ENCODE assay signal across 17 cellular contexts in the genomic region with DNA sequence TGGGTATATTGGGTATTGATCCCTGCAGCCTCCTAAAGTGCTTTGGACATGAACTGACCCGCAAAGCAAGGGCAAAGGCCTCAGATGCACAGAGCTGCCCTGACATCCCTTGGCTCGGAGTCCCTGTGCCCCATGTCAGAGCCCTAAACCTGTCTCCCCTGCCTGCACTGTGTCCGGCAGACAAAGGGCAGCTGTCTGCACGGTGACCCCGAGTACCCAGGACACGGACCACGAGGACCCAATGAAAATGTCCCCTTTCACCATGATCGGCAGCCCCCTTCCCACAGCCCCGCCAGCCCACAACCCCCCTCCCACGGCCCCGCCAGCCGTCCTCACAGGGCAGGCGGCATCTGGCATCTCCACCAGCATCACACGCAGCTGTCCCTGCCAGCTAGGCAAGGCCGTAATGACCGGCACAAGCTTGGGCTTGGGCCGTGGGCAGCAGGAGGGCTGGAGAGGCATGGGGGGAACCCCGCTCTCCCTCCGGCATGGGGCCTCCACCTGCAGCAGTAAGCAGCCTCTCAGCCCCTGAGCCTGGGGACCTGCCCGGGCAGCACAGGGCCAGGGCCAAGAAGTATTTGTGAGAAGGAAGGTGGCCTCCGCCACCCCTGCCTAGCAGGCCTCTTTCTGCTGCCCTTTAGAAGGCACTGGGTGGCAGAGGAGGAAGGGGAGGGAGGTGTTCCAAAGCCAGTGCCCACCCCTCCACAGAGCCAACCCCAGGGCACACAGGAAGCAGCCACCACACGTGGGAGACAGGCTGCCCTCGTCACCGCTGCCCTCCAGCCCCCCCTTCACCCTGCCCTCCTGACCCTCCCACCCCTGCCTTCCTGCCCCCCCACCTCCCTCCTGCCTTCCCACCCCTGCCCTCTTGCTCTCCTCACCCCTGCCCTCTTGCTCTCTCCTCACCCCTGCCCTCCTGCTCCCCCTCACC. TPM values are rescaled to one million over a fixed set of nuclear protein-coding genes. Genes with fewer than 3 reads are reported as not detected.
DNase-seq lines count a peak whose midpoint lies in the region; ATAC-seq and TF ChIP-seq lines count a peak whose summit lies in the region.
"Had no signal": no experiment of that assay in that cellular context is flagged by ENCODE, and none has a peak within 500 bp of the region (broad histone marks: within the 10 kb centered on the region; RNA-seq: fewer than 3 reads in every experiment).

No MANE protein-coding gene starts in this region.

- no peaks in the 10 kb centered on the region for H3K27me3 ChIP-seq in mammary epithelial cell (ENCODE audit: insufficient read depth, low read length)
- H3K27me3 ChIP-seq in breast epithelium, result no peaks in the 10 kb centered on the region
- H3K27me3 ChIP-seq in upper lobe of right lung, result no peaks in the 10 kb centered on the region
- H3K27me3 ChIP-seq: thyroid gland had no signal

- H3K36me3 Mint-ChIP-seq in T-helper 17 cell (ENCODE audit: low read depth), result no peaks in the 10 kb centered on the region

- H3K79me2 ChIP-seq in mammary epithelial cell (ENCODE audit: insufficient read depth, low read length), result no peaks in the 10 kb centered on the region

- DNase-seq in mammary epithelial cell (no peak), breast epithelium (ENCODE audit: low spot score in 2 of 2) (no peak), T-helper 17 cell (no peak), medulla oblongata (ENCODE audit: extremely low spot score) (peak; percentile 41), upper lobe of right lung (peak; percentile 76), left colon (no peak), NCI-H345 treated with DMSO at 0.1 percent for 48 hours (lab: John Stamatoyannopoulos, UW; ENCODE audit: unreplicated experiment) (no peak), islet precursor cell (no peak)
- DNase-seq: activated CD8-positive, alpha-beta memory T cell treated with anti-CD3 and anti-CD28 coated beads, Interleukin-2, amount 10 ng/mL, durations not matched to agents 7 days and 5 days; hippocampal formation; NCI-H1105; NK-92 treated with Interleukin-12 subunit alpha and Interleukin-12 subunit beta, amount 100 ng/mL, for 24 hours; SIG-M5; stimulated activated CD4-positive, alpha-beta T cell treated with anti-CD3 and anti-CD28 coated beads, Interleukin-1b, Interleukin-23, amount 100 ng/mL, for 48 hours; thyroid gland had no signal

- in situ Hi-C loops in mammary epithelial cell (cut with MboI; ENCODE audit: low sequenced_read_pairs in 2 of 2), result no loop called here

- no peaks in the 10 kb centered on the region for H3K27me3 Mint-ChIP-seq in T-helper 17 cell
- H3K27me3 Mint-ChIP-seq: activated CD8-positive, alpha-beta memory T cell treated with anti-CD3 and anti-CD28 coated beads, Interleukin-2, amount 10 ng/mL, durations not matched to agents 7 days and 5 days; activated naive CD4-positive, alpha-beta T cell treated with anti-CD3 and anti-CD28 coated beads, Interleukin-2, amount 50 U/mL, for 24 hours; IgD-negative memory B cell had no signal

- no peak overlapping the region for H3K4me2 ChIP-seq in mammary epithelial cell (ENCODE audit: insufficient read depth, low read depth, low read length)

- TF ChIP-seq POLR2A in breast epithelium (IDR thresholded peaks at IDR 0.05), result no peak

- peaks cover 16% of the 10 kb centered on the region for H3K4me1 ChIP-seq in mammary epithelial cell (ENCODE audit: insufficient read depth, low read length)
- H3K4me1 ChIP-seq in breast epithelium, result peaks cover 0 to 5% of the 10 kb centered on the region in 2 donors
- peaks cover 13% of the 10 kb centered on the region for H3K4me1 ChIP-seq in upper lobe of right lung
- H3K4me1 ChIP-seq: thyroid gland had no signal

- 96% methylated on average over 14 of the region's 24 CpGs for WGBS in mammary epithelial cell (ENCODE audit: low coverage, missing lambda C conversion rate)

- no peak overlapping the region for H2AFZ ChIP-seq in mammary epithelial cell (ENCODE audit: low read depth, low read length)

- no peaks in the 10 kb centered on the region for H3K9me3 ChIP-seq in mammary epithelial cell (replicated peaks; ENCODE audit: insufficient read depth, low read length)
- H3K9me3 ChIP-seq in breast epithelium, result no peaks in the 10 kb centered on the region
- no peaks in the 10 kb centered on the region for H3K9me3 ChIP-seq in T-helper 17 cell (ENCODE audit: control insufficient read depth, low read length, poor library complexity, severe bottlenecking)
- no peaks in the 10 kb centered on the region for H3K9me3 ChIP-seq in upper lobe of right lung
- H3K9me3 ChIP-seq: thyroid gland had no signal

- peak overlapping the region; percentile 39 for H3K27ac Mint-ChIP-seq in T-helper 17 cell
- H3K27ac Mint-ChIP-seq: activated CD8-positive, alpha-beta memory T cell treated with anti-CD3 and anti-CD28 coated beads, Interleukin-2, amount 10 ng/mL, durations not matched to agents 7 days and 5 days; activated naive CD4-positive, alpha-beta T cell treated with anti-CD3 and anti-CD28 coated beads, Interleukin-2, amount 50 U/mL, for 24 hours had no signal

- CTCF ChIA-PET in mammary epithelial cell (lab: Charles Lee; ENCODE audit: low non-redundant PET), result no interaction called here

- TSS peak; percentile 46 for BruUV-seq in mammary epithelial cell (replicated peaks; lab: Mats Ljungman, UMichigan)

- H3K9ac ChIP-seq in mammary epithelial cell (ENCODE audit: insufficient read depth, low read length), result no peak overlapping the region

- H3K4me3 Mint-ChIP-seq in T-helper 17 cell, result no peak overlapping the region
- H3K4me3 Mint-ChIP-seq: activated CD8-positive, alpha-beta memory T cell treated with anti-CD3 and anti-CD28 coated beads, Interleukin-2, amount 10 ng/mL, durations not matched to agents 7 days and 5 days; activated naive CD4-positive, alpha-beta T cell treated with anti-CD3 and anti-CD28 coated beads, Interleukin-2, amount 50 U/mL, for 24 hours had no signal

- H3K27ac ChIP-seq in mammary epithelial cell (ENCODE audit: insufficient read depth, low read depth, low read length) (no peak overlapping the region), breast epithelium (no peak overlapping the region), upper lobe of right lung (no peak overlapping the region)
- H3K27ac ChIP-seq: thyroid gland had no signal

- TF ChIP-seq CTCF in mammary epithelial cell (conservative IDR thresholded peaks at IDR 0.05 in 1 of 2, IDR thresholded peaks at IDR 0.05 in 1 of 2; ENCODE audit: extremely low read depth in 1 of 2, insufficient read depth in 1 of 2, low read depth in 1 of 2, low read length in 2 of 2), result no peak
- no peak for TF ChIP-seq CTCF in breast epithelium (IDR thresholded peaks at IDR 0.05)
- TF ChIP-seq CTCF in upper lobe of right lung (IDR thresholded peaks at IDR 0.05), result no peak

- peak; percentile 46 for ATAC-seq in T-helper 17 cell
- peak; percentile 55 for ATAC-seq in upper lobe of right lung
- no peak for ATAC-seq in left colon
- ATAC-seq: activated CD8-positive, alpha-beta memory T cell treated with anti-CD3 and anti-CD28 coated beads, Interleukin-2, amount 10 ng/mL, durations not matched to agents 7 days and 5 days had no signal

- H3K36me3 ChIP-seq in mammary epithelial cell (ENCODE audit: insufficient read depth, low read length) (no peaks in the 10 kb centered on the region), breast epithelium (no peaks in the 10 kb centered on the region), upper lobe of right lung (peaks cover 19% of the 10 kb centered on the region)

- H3K4me3 ChIP-seq in mammary epithelial cell (replicated peaks in 1 of 3; ENCODE audit: insufficient read depth in 1 of 3, low read depth in 2 of 3, low read length in 3 of 3) (no peak overlapping the region), breast epithelium (no peak overlapping the region), upper lobe of right lung (no peak overlapping the region)
- H3K4me3 ChIP-seq: thyroid gland had no signal

- intact Hi-C loops in mammary epithelial cell (cut with micrococcal nuclease), result no loop called here
- intact Hi-C loops in breast epithelium (cut with DNase I; ENCODE audit: low total_unique reads), result no loop called here
- intact Hi-C loops in upper lobe of right lung (cut with DNase I), result no loop called here
- intact Hi-C loops in left colon (cut with DNase I, micrococcal nuclease), result no loop called here

- H3K4me1 Mint-ChIP-seq in T-helper 17 cell, result peaks cover 19% of the 10 kb centered on the region

- dilution Hi-C loops in mammary epithelial cell (cut with HindIII; ENCODE audit: low sequenced_read_pairs), result no loop called here

- no peaks in the 10 kb centered on the region for H4K20me1 ChIP-seq in mammary epithelial cell (ENCODE audit: insufficient read depth, low read length)

RNA-seq across cellular contexts. Expression of gene NUDT1, which starts 10.1 kb away (rescaled TPM):
- total RNA-seq in mammary epithelial cell (10 to 100 TPM in 1 of 2 donors, 1 to 10 TPM in 1; 5.7 to 26.4 TPM), breast epithelium (10 to 100 TPM; 13.3 to 28.5 (median 18.0) TPM), T-helper 17 cell (10 to 100 TPM; 12.7 to 16.2 TPM), upper lobe of right lung (13.2 TPM), left colon (10 to 100 TPM in 1 of 2 donors, 1 to 10 TPM in 1; 8.1 to 10.3 TPM)
- polyA plus RNA-seq in mammary epithelial cell, result 39.0 TPM
- polyA minus RNA-seq in mammary epithelial cell, result 7.5 TPM

RNA-seq across cellular contexts. Expression of gene MRM2, which starts 10.1 kb away (rescaled TPM):
- total RNA-seq in mammary epithelial cell, result 10 to 100 TPM; 14.0 to 29.9 TPM
- polyA plus RNA-seq in mammary epithelial cell, result 27.5 TPM
- 5.1 TPM for polyA minus RNA-seq in mammary epithelial cell
- total RNA-seq in breast epithelium, result 10 to 100 TPM; 10.9 to 20.2 (median 18.0) TPM
- total RNA-seq in T-helper 17 cell, result 1 to 10 TPM; 4.1 to 4.2 TPM
- 23.7 TPM for total RNA-seq in upper lobe of right lung
- 10 to 100 TPM; 15.0 to 15.6 TPM for total RNA-seq in left colon

RNA-seq across cellular contexts. Expression of gene MAD1L1, which starts 19.4 kb away (rescaled TPM):
- 10 to 100 TPM; 20.7 to 35.4 TPM for total RNA-seq in mammary epithelial cell
- polyA plus RNA-seq in mammary epithelial cell, result 17.7 TPM
- 32.0 TPM for polyA minus RNA-seq in mammary epithelial cell
- total RNA-seq in breast epithelium, result 10 to 100 TPM; 27.7 to 33.9 (median 28.8) TPM
- 100 to 1,000 TPM in 1 of 2 donors, 10 to 100 TPM in 1; 81.3 to 115 TPM for total RNA-seq in T-helper 17 cell
- 48.4 TPM for total RNA-seq in upper lobe of right lung
- 10 to 100 TPM; 22.1 to 28.2 TPM for total RNA-seq in left colon

Comparison
In these comparisons a context has a peak if more than half of its experiments do, and no peak if none do; other contexts are left out.
1. DNase-seq: peak in medulla oblongata (single experiment) and upper lobe of right lung (single experiment); none in mammary epithelial cell (single experiment), breast epithelium (0 of 2), T-helper 17 cell (0 of 3), left colon (0 of 2), NCI-H345 treated with DMSO at 0.1 percent for 48 hours (single experiment) and islet precursor cell (single experiment).